Comparison of ENCODE assay signal across 10 cellular contexts in the genomic region with DNA sequence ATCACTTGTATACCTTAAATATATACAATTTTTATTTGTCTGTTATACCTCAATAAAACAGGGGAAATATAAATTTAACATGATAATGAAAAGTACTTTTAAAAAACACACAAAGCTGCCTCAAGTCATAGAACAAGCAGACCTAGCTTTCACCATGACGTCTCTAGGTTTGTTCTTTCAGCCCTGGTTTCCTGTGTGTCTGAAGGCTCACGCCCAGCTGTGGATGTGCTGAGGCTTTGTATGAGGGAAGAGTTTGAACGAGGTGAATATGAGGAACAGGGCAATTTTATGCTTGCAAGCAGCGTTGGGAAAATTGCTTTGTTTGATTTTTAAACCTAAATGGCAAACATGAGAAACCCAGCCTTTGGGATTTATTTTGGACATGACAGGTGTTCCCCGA. TPM values are rescaled to one million over a fixed set of nuclear protein-coding genes. Genes with fewer than 3 reads are reported as not detected.
DNase-seq lines count a peak whose midpoint lies in the region; ATAC-seq and TF ChIP-seq lines count a peak whose summit lies in the region.
"Had no signal": no experiment of that assay in that cellular context is flagged by ENCODE, and none has a peak within 500 bp of the region (broad histone marks: within the 10 kb centered on the region; RNA-seq: fewer than 3 reads in every experiment).

No MANE protein-coding gene starts in this region.

- TF ChIP-seq CTCF in lower leg skin (IDR thresholded peaks at IDR 0.05) (no peak), gastrocnemius medialis (IDR thresholded peaks at IDR 0.05 in 4 of 5, conservative IDR thresholded peaks at IDR 0.05 in 1 of 5) (no peak)

- peak; percentile 37 for DNase-seq in activated CD4-positive, alpha-beta T cell treated with anti-CD3 and anti-CD28 coated beads for 36 hours
- DNase-seq in activated CD4-positive, alpha-beta T cell treated with anti-CD3 and anti-CD28 coated beads for 4 hours = no peak
- peak; percentile 86 for DNase-seq in Jurkat, Clone E6-1 (ENCODE audit: low read depth, low spot score)
- DNase-seq in central memory CD8-positive, alpha-beta T cell (ENCODE audit: low spot score in 2 of 2) = peak in 1 of 2 donors; percentile 28
- no peak for DNase-seq in lower leg skin (ENCODE audit: low spot score in 2 of 2)
- no peak for DNase-seq in gastrocnemius medialis
- DNase-seq: upper lobe of right lung had no signal

- H3K4me3 Mint-ChIP-seq in activated CD4-positive, alpha-beta T cell treated with anti-CD3 and anti-CD28 coated beads for 36 hours = no peak overlapping the region
- H3K4me3 Mint-ChIP-seq in central memory CD8-positive, alpha-beta T cell = no peak overlapping the region

- H3K4me3 ChIP-seq in Jurkat, Clone E6-1 (ENCODE audit: low read length) = peak overlapping the region; percentile 37
- no peak overlapping the region for H3K4me3 ChIP-seq in lower leg skin (ENCODE audit: low read depth, poor library complexity, severe bottlenecking)
- no peak overlapping the region for H3K4me3 ChIP-seq in gastrocnemius medialis
- H3K4me3 ChIP-seq: A549, upper lobe of right lung had no signal

- no peaks in the 10 kb centered on the region for H3K9me3 Mint-ChIP-seq in activated CD4-positive, alpha-beta T cell treated with anti-CD3 and anti-CD28 coated beads for 36 hours (ENCODE audit: low read depth)
- no peaks in the 10 kb centered on the region for H3K9me3 Mint-ChIP-seq in central memory CD8-positive, alpha-beta T cell

- no peaks in the 10 kb centered on the region for H3K9me3 ChIP-seq in gastrocnemius medialis
- H3K9me3 ChIP-seq: A549, upper lobe of right lung had no signal

- H3K4me1 Mint-ChIP-seq in activated CD4-positive, alpha-beta T cell treated with anti-CD3 and anti-CD28 coated beads for 36 hours = peaks cover 48% of the 10 kb centered on the region
- peaks cover 22% of the 10 kb centered on the region for H3K4me1 Mint-ChIP-seq in central memory CD8-positive, alpha-beta T cell

- TF ChIP-seq POLR2A in lower leg skin (IDR thresholded peaks at IDR 0.05) = no peak
- TF ChIP-seq POLR2A in gastrocnemius medialis (IDR thresholded peaks at IDR 0.05) = no peak

- no peak overlapping the region for H3K27ac ChIP-seq in gastrocnemius medialis
- H3K27ac ChIP-seq: A549, upper lobe of right lung had no signal

- POLR2A ChIA-PET in activated CD4-positive, alpha-beta T cell treated with anti-CD3 and anti-CD28 coated beads for 36 hours (lab: Charles Lee) = no interaction called here

- CTCF ChIA-PET in activated CD4-positive, alpha-beta T cell treated with anti-CD3 and anti-CD28 coated beads for 36 hours (lab: Charles Lee) = interaction anchor here (1.1 to 1.2 kb wide), 2 partner anchors 112 to 366 kb away, joined by 3 to 4 read pairs; no protein-coding TSS in a partner anchor

- intact Hi-C loops in activated CD4-positive, alpha-beta T cell treated with anti-CD3 and anti-CD28 coated beads for 36 hours (cut with DNase I, micrococcal nuclease) = loop anchor here (1.0 kb wide), 1 partner anchor 70 kb away; no protein-coding TSS in a partner anchor
- intact Hi-C loops in lower leg skin (cut with DNase I; ENCODE audit: low total_unique reads) (no loop called here), gastrocnemius medialis (cut with DNase I; ENCODE audit: low total_unique reads) (no loop called here)

- peaks cover 21% of the 10 kb centered on the region for H3K27me3 Mint-ChIP-seq in activated CD4-positive, alpha-beta T cell treated with anti-CD3 and anti-CD28 coated beads for 36 hours
- peaks cover 47% of the 10 kb centered on the region for H3K27me3 Mint-ChIP-seq in central memory CD8-positive, alpha-beta T cell

- in situ Hi-C loops in gastrocnemius medialis (cut with MboI; ENCODE audit: low sequenced_read_pairs in 4 of 4) = loop anchor here in 1 of 4 donors (25.0 kb wide), 1 partner anchor 168 kb away; no protein-coding TSS in a partner anchor

- no peaks in the 10 kb centered on the region for H3K27me3 ChIP-seq in gastrocnemius medialis
- H3K27me3 ChIP-seq: upper lobe of right lung had no signal

- no peaks in the 10 kb centered on the region for H3K36me3 Mint-ChIP-seq in activated CD4-positive, alpha-beta T cell treated with anti-CD3 and anti-CD28 coated beads for 36 hours (ENCODE audit: low read depth)
- H3K36me3 Mint-ChIP-seq in central memory CD8-positive, alpha-beta T cell (ENCODE audit: insufficient read depth) = peaks cover 1% of the 10 kb centered on the region

- WGBS in lower leg skin, 2 donors = 82 to 85% methylated on average over 5 of the region's 5 CpGs

- H3K4me1 ChIP-seq in gastrocnemius medialis = no peaks in the 10 kb centered on the region
- H3K4me1 ChIP-seq: A549, upper lobe of right lung had no signal

- no peaks in the 10 kb centered on the region for H3K36me3 ChIP-seq in gastrocnemius medialis
- H3K36me3 ChIP-seq: upper lobe of right lung had no signal

- ATAC-seq in activated CD4-positive, alpha-beta T cell treated with anti-CD3 and anti-CD28 coated beads for 36 hours = peak; percentile 58
- ATAC-seq in GM19395 (IDR thresholded peaks at IDR 0.05; ENCODE audit: unreplicated experiment) (peak; percentile 68), HG03442 (IDR thresholded peaks at IDR 0.05; ENCODE audit: unreplicated experiment) (no peak), gastrocnemius medialis (no peak)
- peak; percentile 89 for ATAC-seq in central memory CD8-positive, alpha-beta T cell (replicated peaks; ENCODE audit: extremely low read depth, poor library complexity, severe bottlenecking)
- ATAC-seq: A549 had no signal

- H3K27ac Mint-ChIP-seq in activated CD4-positive, alpha-beta T cell treated with anti-CD3 and anti-CD28 coated beads for 36 hours = no peak overlapping the region
- H3K27ac Mint-ChIP-seq in central memory CD8-positive, alpha-beta T cell (ENCODE audit: low read depth) = peak overlapping the region; percentile 41

RNA-seq across cellular contexts. Expression of gene SH3RF3, which starts 15.3 kb away (rescaled TPM):
- total RNA-seq in activated CD4-positive, alpha-beta T cell treated with anti-CD3 and anti-CD28 coated beads for 36 hours = 1 to 10 TPM; 1.4 TPM
- polyA plus RNA-seq in Jurkat, Clone E6-1 (2012; ENCODE audit: insufficient read depth, insufficient read length) = 1.2 TPM
- 1 to 10 TPM; 1.9 to 7.4 (median 3.2) TPM for total RNA-seq in lower leg skin
- total RNA-seq in gastrocnemius medialis = 1 to 10 TPM; 2.8 to 5.7 (median 3.0) TPM

Comparison
In these comparisons a context has a peak if more than half of its experiments do, and no peak if none do; other contexts are left out.
1. DNase-seq: peak in activated CD4-positive, alpha-beta T cell treated with anti-CD3 and anti-CD28 coated beads for 36 hours (single experiment) and Jurkat, Clone E6-1 (single experiment); none in activated CD4-positive, alpha-beta T cell treated with anti-CD3 and anti-CD28 coated beads for 4 hours (0 of 2), lower leg skin (0 of 2) and gastrocnemius medialis (0 of 2).
2. ATAC-seq: peak in activated CD4-positive, alpha-beta T cell treated with anti-CD3 and anti-CD28 coated beads for 36 hours (single experiment), GM19395 (single experiment) and central memory CD8-positive, alpha-beta T cell (single experiment); none in HG03442 (single experiment) and gastrocnemius medialis (0 of 2).
3. intact Hi-C loops: an anchor here in activated CD4-positive, alpha-beta T cell treated with anti-CD3 and anti-CD28 coated beads for 36 hours (1.0 kb wide); none called in lower leg skin and gastrocnemius medialis.